Comparison of ENCODE assay signal across 20 cellular contexts in the genomic region with DNA sequence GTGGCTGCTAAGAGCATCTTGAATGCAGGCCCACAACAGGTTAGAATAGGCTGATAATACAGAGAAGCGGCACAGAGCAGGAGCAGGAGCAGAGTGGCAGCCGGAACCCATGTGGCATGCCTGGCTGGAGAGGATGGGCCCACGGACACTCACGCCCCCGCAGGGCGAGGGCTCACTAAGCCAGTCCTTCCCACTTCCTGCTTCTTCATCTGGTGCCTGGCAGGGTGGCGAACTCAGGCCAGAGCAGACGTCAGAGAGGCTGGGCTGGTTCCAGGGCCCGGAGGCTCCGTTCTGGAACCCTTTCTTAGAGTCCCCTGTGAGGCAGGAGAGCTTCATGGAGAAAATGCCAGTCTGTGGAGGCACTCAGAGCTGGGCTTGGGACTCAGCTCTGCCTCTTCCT.
"Had no signal": no experiment of that assay in that cellular context is flagged by ENCODE, and none has a peak within 500 bp of the region (broad histone marks: within the 10 kb centered on the region; RNA-seq: fewer than 3 reads in every experiment).

No MANE protein-coding gene starts in this region.

- DNase-seq: activated gamma-delta T cell treated with Interleukin-2 at 50 U/mL for 16 hours; activated T-cell treated with anti-CD3 and anti-CD28 coated beads, Interleukin-2, amount 50 U/mL, for 1 hour; effector memory CD4-positive, alpha-beta T cell; foreskin melanocyte; glutamatergic neuron; immature natural killer cell; lower lobe of right lung; naive thymus-derived CD8-positive, alpha-beta T cell; stimulated activated CD4-positive, alpha-beta T cell treated with anti-CD3 and anti-CD28 coated beads, Interleukin-12 subunit alpha, Interleukin-12 subunit beta, amount 100 ng/mL, for 4 hours; stimulated activated CD4-positive, alpha-beta T cell treated with anti-CD3 and anti-CD28 coated beads, Interleukin-1b, Interleukin-23, amount 100 ng/mL, for 48 hours; stomach; T-helper 9 cell; transverse colon; uterus had no signal

- H3K27ac ChIP-seq: hepatocyte, lower lobe of right lung, neural progenitor cell, prostate gland, right atrium auricular region, stomach, suprapubic skin, transverse colon, uterus had no signal

- H3K4me1 ChIP-seq: lower lobe of right lung, neural progenitor cell, prostate gland, right atrium auricular region, stomach, suprapubic skin, transverse colon, uterus had no signal

- H3K36me3 ChIP-seq: lower lobe of right lung, neural progenitor cell, prostate gland, right atrium auricular region, stomach, suprapubic skin, transverse colon, uterus had no signal

- H3K27me3 ChIP-seq: hepatocyte, neural progenitor cell, right atrium auricular region, stomach, suprapubic skin, transverse colon, uterus had no signal

- H3K9me3 ChIP-seq: lower lobe of right lung, prostate gland, right atrium auricular region, suprapubic skin, transverse colon, uterus had no signal

- H3K4me3 ChIP-seq: hepatocyte, lower lobe of right lung, neural progenitor cell, prostate gland, right atrium auricular region, stomach, suprapubic skin, transverse colon, uterus had no signal

- ATAC-seq: left lobe of liver; lower lobe of right lung; naive thymus-derived CD8-positive, alpha-beta T cell had no signal
